Comparison of ENCODE assay signal across 8 cellular contexts in the genomic region with DNA sequence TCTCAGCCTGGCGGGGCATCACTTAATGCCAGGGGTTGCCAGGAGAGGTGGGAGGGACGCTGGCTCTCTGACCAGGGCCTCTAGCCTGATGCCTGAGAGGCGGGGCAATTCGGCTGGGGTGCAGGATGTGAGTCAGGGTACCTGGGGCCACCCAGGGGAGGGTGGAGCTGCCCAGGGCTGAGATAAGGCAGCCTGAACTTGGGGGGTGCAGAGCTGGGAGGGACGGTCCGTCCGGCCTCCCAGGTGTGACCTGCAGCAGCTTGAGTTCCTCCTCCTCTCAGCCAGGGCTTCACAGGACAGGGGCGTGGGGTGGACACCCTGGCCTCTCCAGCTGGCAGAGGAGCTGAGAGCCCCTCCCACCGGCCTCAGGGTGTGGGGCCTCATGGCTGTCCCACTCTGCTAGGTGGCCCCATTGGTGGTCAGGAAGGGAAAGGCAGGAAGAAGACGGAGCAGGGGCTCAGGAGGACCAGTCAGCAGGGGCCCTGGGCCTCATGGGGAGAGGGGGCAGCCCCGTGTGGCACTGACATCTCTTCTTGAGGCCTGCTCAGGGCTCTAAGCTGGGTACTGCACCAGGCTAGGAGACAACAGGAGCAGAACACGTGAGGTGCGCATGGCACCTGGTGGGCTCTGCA. TPM values are rescaled to one million over a fixed set of nuclear protein-coding genes. Genes with fewer than 3 reads are reported as not detected.
A peak's percentile ranks its signal among the peaks of the same experiment; 100 is the strongest.
DNase-seq lines count a peak whose midpoint lies in the region; ATAC-seq and TF ChIP-seq lines count a peak whose summit lies in the region.

No MANE protein-coding gene starts in this region.

- peak overlapping the region; percentile 65 for H3K4me3 Mint-ChIP-seq in activated naive CD8-positive, alpha-beta T cell

- no peak for DNase-seq in AG10803 (ENCODE audit: low read depth)
- DNase-seq in LoVo (ENCODE audit: low spot score): peak; percentile 35
- DNase-seq in lower lobe of right lung: no peak
- no peak for DNase-seq in testis
- no peak for DNase-seq in DMS79 treated with DMSO at 0.1 percent for 48 hours (lab: John Stamatoyannopoulos, UW)

- peak overlapping the region; percentile 90 for H3K27ac ChIP-seq in lower lobe of right lung
- peak overlapping the region; percentile 72 to 85 for H3K27ac ChIP-seq in testis

- H3K27me3 ChIP-seq in lower lobe of right lung (ENCODE audit: low read depth) (no peaks in the 10 kb centered on the region), testis (no peaks in the 10 kb centered on the region)

- H3K9me3 ChIP-seq in lower lobe of right lung (no peaks in the 10 kb centered on the region), testis (no peaks in the 10 kb centered on the region)

- H3K27ac Mint-ChIP-seq in activated naive CD8-positive, alpha-beta T cell: no peak overlapping the region

- ATAC-seq in lower lobe of right lung (peak in 1 of 2 donors; percentile 0), GM21528 (IDR thresholded peaks at IDR 0.05; ENCODE audit: low FRiP score, unreplicated experiment) (no peak), HG03135 (IDR thresholded peaks at IDR 0.05; ENCODE audit: unreplicated experiment) (no peak)

- peaks cover 24% of the 10 kb centered on the region for H3K4me1 Mint-ChIP-seq in activated naive CD8-positive, alpha-beta T cell (ENCODE audit: low read depth)

- no peaks in the 10 kb centered on the region for H3K9me3 Mint-ChIP-seq in activated naive CD8-positive, alpha-beta T cell (ENCODE audit: low read depth)

- H3K36me3 Mint-ChIP-seq in activated naive CD8-positive, alpha-beta T cell: no peaks in the 10 kb centered on the region

- no peak for TF ChIP-seq POLR2A in testis (IDR thresholded peaks at IDR 0.05)

- H3K4me3 ChIP-seq in AG10803 (ENCODE audit: low read length) (peak overlapping the region; percentile 67), lower lobe of right lung (peak overlapping the region; percentile 91), testis (no peak overlapping the region)

- TF ChIP-seq CTCF in AG10803 (conservative IDR thresholded peaks at IDR 0.05; ENCODE audit: low read length) (no peak), lower lobe of right lung (IDR thresholded peaks at IDR 0.05) (no peak), testis (IDR thresholded peaks at IDR 0.05) (no peak)

- intact Hi-C loops in lower lobe of right lung (cut with DNase I) (no loop called here), testis (cut with DNase I; ENCODE audit: low total_unique reads) (no loop called here)

- 62 to 100% methylated on average over 1 to 13 of the region's 13 CpGs for WGBS in testis, 2 donors

- peaks cover 43% of the 10 kb centered on the region for H3K4me1 ChIP-seq in lower lobe of right lung
- peaks cover 38% of the 10 kb centered on the region for H3K4me1 ChIP-seq in testis

- peaks cover 33% of the 10 kb centered on the region for H3K36me3 ChIP-seq in lower lobe of right lung
- no peaks in the 10 kb centered on the region for H3K36me3 ChIP-seq in testis (ENCODE audit: low read depth, missing control alignments)

- no peaks in the 10 kb centered on the region for H3K27me3 Mint-ChIP-seq in activated naive CD8-positive, alpha-beta T cell

RNA-seq across cellular contexts. Expression of a gene that starts 0.9 kb away (rescaled TPM):
- total RNA-seq in lower lobe of right lung: 36.1 TPM
- 10 to 100 TPM; 15.6 TPM for total RNA-seq in testis
- 9.2 TPM for polyA plus RNA-seq in testis (ENCODE audit: insufficient read depth, low read depth, low replicate concordance)

RNA-seq across cellular contexts. Expression of a gene that starts 18.0 kb away (rescaled TPM):
- 40.0 TPM for total RNA-seq in lower lobe of right lung
- 10 to 100 TPM; 16.6 to 23.5 TPM for total RNA-seq in testis
- 28.5 TPM for polyA plus RNA-seq in testis (ENCODE audit: insufficient read depth, low read depth, low replicate concordance)

RNA-seq across cellular contexts. Expression of a gene that starts 40.1 kb away (rescaled TPM):
- 203 TPM for total RNA-seq in lower lobe of right lung
- 100 to 1,000 TPM; 189 to 271 TPM for total RNA-seq in testis
- polyA plus RNA-seq in testis (ENCODE audit: insufficient read depth, low read depth, low replicate concordance): 287 TPM

RNA-seq across cellular contexts. Expression of a gene that starts 40.7 kb away (rescaled TPM):
- total RNA-seq in lower lobe of right lung: 178 TPM
- 100 to 1,000 TPM; 303 to 340 TPM for total RNA-seq in testis
- polyA plus RNA-seq in testis (ENCODE audit: insufficient read depth, low read depth, low replicate concordance): 275 TPM

RNA-seq across cellular contexts. Expression of a gene that starts 52.7 kb away (rescaled TPM):
- total RNA-seq in lower lobe of right lung (47.9 TPM), testis (10 to 100 TPM; 19.3 to 22.0 TPM)
- 13.7 TPM for polyA plus RNA-seq in testis (ENCODE audit: insufficient read depth, low read depth, low replicate concordance)

Comparison
In these comparisons a context has a peak if more than half of its experiments do, and no peak if none do; other contexts are left out.
1. H3K4me3 ChIP-seq: peak in AG10803 (single experiment) and lower lobe of right lung (single experiment); none in testis (0 of 2).